27 cellular contexts compared by ENCODE assay signal in genomic region chr15:79675982-79676381, GRCh38.
DNase-seq lines count a peak whose midpoint lies in the region; ATAC-seq and TF ChIP-seq lines count a peak whose summit lies in the region.
"Had no signal": no experiment of that assay in that cellular context is flagged by ENCODE, and none has a peak within 500 bp of the region (broad histone marks: within the 10 kb centered on the region; RNA-seq: fewer than 3 reads in every experiment).

No MANE protein-coding gene starts in this region.

- no peaks in the 10 kb centered on the region for H3K36me3 ChIP-seq in BE2C
- no peaks in the 10 kb centered on the region for H3K36me3 ChIP-seq in osteoblast (ENCODE audit: insufficient read depth, low read length)
- H3K36me3 ChIP-seq: neural progenitor cell, right atrium auricular region had no signal

- peaks cover 8% of the 10 kb centered on the region; the same call in 1 of the 2 replicates for H3K27me3 Mint-ChIP-seq in H9 (ENCODE audit: low read depth)

- H2BK12ac ChIP-seq in H9 (ENCODE audit: insufficient read length, low read depth, low read length): no peak overlapping the region

- no peak overlapping the region for H2BK20ac ChIP-seq in H9 (ENCODE audit: low read depth, low read length, poor library complexity, severe bottlenecking)

- H4K91ac ChIP-seq in H9 (ENCODE audit: insufficient read length, low read depth, low read length): no peak overlapping the region

- no peaks in the 10 kb centered on the region; the same call in 1 of the 2 replicates for H3K27me3 ChIP-seq in BE2C
- no peaks in the 10 kb centered on the region for H3K27me3 ChIP-seq in H9 (ENCODE audit: insufficient read depth, low read length)
- H3K27me3 ChIP-seq in osteoblast (ENCODE audit: insufficient read depth, low read length): no peaks in the 10 kb centered on the region
- H3K27me3 ChIP-seq: neural progenitor cell, right atrium auricular region, testis had no signal

- H3T11ph ChIP-seq in H9 (ENCODE audit: low read length): no peak overlapping the region

- H3K18ac ChIP-seq in H9 (ENCODE audit: insufficient read length, low read depth, low read length): no peak overlapping the region

- H3K4ac ChIP-seq in H9 (ENCODE audit: low read depth, low read length): no peak overlapping the region

- H3K79me1 ChIP-seq in H9 (ENCODE audit: insufficient read depth, low read depth, low read length, poor library complexity, severe bottlenecking): no peaks in the 10 kb centered on the region

- no peak overlapping the region; a peak in 1 of 7 replicates for H3K27ac Mint-ChIP-seq in H9
- H3K27ac Mint-ChIP-seq: activated naive CD8-positive, alpha-beta T cell; stimulated activated naive CD8-positive, alpha-beta T cell treated with anti-CD3 and anti-CD28 coated beads, Interleukin-15, Interleukin-2, amounts not matched to agents 100 ng/mL and 50 ng/mL, for 24 hours had no signal

- H3K4me1 ChIP-seq in BE2C: no peaks in the 10 kb centered on the region
- H3K4me1 ChIP-seq in H9 (ENCODE audit: insufficient read depth, low read length): peaks cover 5% of the 10 kb centered on the region; the same call in 1 of the 2 replicates
- H3K4me1 ChIP-seq in osteoblast (ENCODE audit: insufficient read depth, low read length): peaks cover 38% of the 10 kb centered on the region
- H3K4me1 ChIP-seq: right atrium auricular region, testis had no signal

- H4K20me1 ChIP-seq in H9 (ENCODE audit: control insufficient read depth, insufficient read depth, insufficient read length) (no peaks in the 10 kb centered on the region), osteoblast (ENCODE audit: insufficient read depth, low read length) (no peaks in the 10 kb centered on the region)

- no CpG with 5 or more reads among the region's 5 CpGs for WGBS in H9 (ENCODE audit: extremely low coverage, insufficient read length, low lambda C conversion rate)

- no peak overlapping the region for H3K4me3 ChIP-seq in BE2C (ENCODE audit: low read depth, low read length)
- H3K4me3 ChIP-seq in choroid plexus epithelial cell (ENCODE audit: low read depth, low read length): no peak overlapping the region
- H3K4me3 ChIP-seq in osteoblast (ENCODE audit: insufficient read depth, low read length): no peak overlapping the region
- H3K4me3 ChIP-seq: neural progenitor cell, right atrium auricular region, testis had no signal

- peaks cover 0 to 3% of the 10 kb centered on the region in 2 experiments; a peak in 1 of 5 replicates for H3K9me3 Mint-ChIP-seq in H9
- H3K9me3 Mint-ChIP-seq: neural progenitor cell; stimulated activated naive CD8-positive, alpha-beta T cell treated with anti-CD3 and anti-CD28 coated beads, Interleukin-15, Interleukin-2, amounts not matched to agents 100 ng/mL and 50 ng/mL, for 24 hours had no signal

- H4K8ac ChIP-seq in H9 (replicated peaks; ENCODE audit: insufficient read length, low read depth, low read length): no peak overlapping the region

- H3K27ac ChIP-seq in H9 (ENCODE audit: insufficient read length, low read depth, low read length): no peak overlapping the region
- H3K27ac ChIP-seq in osteoblast (ENCODE audit: low read depth, low read length): no peak overlapping the region
- H3K27ac ChIP-seq: epithelial cell of prostate, neural progenitor cell, right atrium auricular region, testis had no signal

- no peak for ATAC-seq in GM19463 (IDR thresholded peaks at IDR 0.05; ENCODE audit: unreplicated experiment)
- no peak for ATAC-seq in HG02885 (IDR thresholded peaks at IDR 0.05; ENCODE audit: poor library complexity, unreplicated experiment)
- ATAC-seq: Panc1 had no signal

- H3K14ac ChIP-seq in H9 (ENCODE audit: insufficient read depth, low read length): no peak overlapping the region

- H4K5ac ChIP-seq in H9 (ENCODE audit: insufficient read length, low read depth, low read length): no peak overlapping the region

- no peak overlapping the region for H3K56ac ChIP-seq in H9 (ENCODE audit: insufficient read length, low read depth, low read length)

- no peak overlapping the region for H2AFZ ChIP-seq in H9 (ENCODE audit: low read length)
- H2AFZ ChIP-seq in osteoblast (ENCODE audit: low read length): peak overlapping the region; percentile 45
- H2AFZ ChIP-seq: neural progenitor cell had no signal

- no peak overlapping the region for H3K9ac ChIP-seq in H9 (ENCODE audit: extremely low read depth, insufficient read length, low read length)
- H3K9ac ChIP-seq: neural progenitor cell had no signal

- H3K4me3 Mint-ChIP-seq in H9: no peak overlapping the region
- H3K4me3 Mint-ChIP-seq: activated naive CD8-positive, alpha-beta T cell; neural progenitor cell; stimulated activated naive CD8-positive, alpha-beta T cell treated with anti-CD3 and anti-CD28 coated beads, Interleukin-15, Interleukin-2, amounts not matched to agents 100 ng/mL and 50 ng/mL, for 24 hours had no signal

- no peak overlapping the region for H2BK5ac ChIP-seq in H9 (ENCODE audit: insufficient read length, low read length)

- H3K36me3 Mint-ChIP-seq in H9 (ENCODE audit: insufficient read depth in 1 of 3, low read depth in 3 of 3): peaks cover 0 to 3% (median 0%) of the 10 kb centered on the region in 3 experiments; a peak in 3 of 7 replicates
- H3K36me3 Mint-ChIP-seq: activated naive CD8-positive, alpha-beta T cell; neural progenitor cell had no signal

- peak; percentile 18; the same call in 1 of the 2 replicates for TF ChIP-seq CTCF in BE2C (IDR thresholded peaks at IDR 0.05; ENCODE audit: low read depth, low read length)
- peak; percentile 44; the same call in 1 of the 3 replicates for TF ChIP-seq CTCF in H9 (conservative IDR thresholded peaks at IDR 0.05)
- TF ChIP-seq CTCF in choroid plexus epithelial cell (conservative IDR thresholded peaks at IDR 0.05; ENCODE audit: low read depth, low read length): peak; percentile 16
- TF ChIP-seq CTCF in osteoblast (IDR thresholded peaks at IDR 0.05; ENCODE audit: extremely low read depth, low read depth, low read length): peak; percentile 23

- peaks cover 45 to 57% of the 10 kb centered on the region in 2 experiments for H3K4me1 Mint-ChIP-seq in H9

- DNase-seq in BE2C (no peak), H9 (no peak), choroid plexus epithelial cell (ENCODE audit: low read depth) (no peak), osteoblast (ENCODE audit: insufficient read length, low spot score, missing footprints) (no peak), NCI-H510A treated with DMSO at 0.1 percent for 48 hours (lab: John Stamatoyannopoulos, UW) (no peak)
- DNase-seq in activated CD4-positive, CD25-positive, alpha-beta regulatory T cell treated with anti-CD3 and anti-CD28 coated beads, Interleukin-2, amount 50 U/mL, for 72 hours: no peak
- DNase-seq: activated CD4-positive, alpha-beta T cell treated with anti-CD3 and anti-CD28 coated beads for 4 hours; activated effector memory CD4-positive, alpha-beta T cell treated with anti-CD3 and anti-CD28 coated beads, Interleukin-2, amount 50 U/mL, for 16 hours; activated T-cell treated with anti-CD3 and anti-CD28 coated beads for 4 hours; anterior cingulate cortex; effector CD4-positive, alpha-beta T cell; HCEC 1CT; NCI-H1417; NCI-H2081; NCI-H2227 treated with DMSO at 0.1 percent for 48 hours; NCI-H526 treated with DMSO at 0.1 percent for 48 hours; SHP77; stimulated activated CD4-positive, alpha-beta T cell treated with anti-CD3 and anti-CD28 coated beads, Interleukin-2, amount 100 ng/mL, for 24 hours; testis had no signal

- no peak overlapping the region for H2BK120ac ChIP-seq in H9 (ENCODE audit: low read depth, low read length, poor library complexity, severe bottlenecking)

- H3K23me2 ChIP-seq in H9 (ENCODE audit: insufficient read length, low read depth, low read length, poor library complexity, severe bottlenecking): no peaks in the 10 kb centered on the region

- H3K79me2 ChIP-seq in H9 (ENCODE audit: insufficient read depth, low read length) (no peaks in the 10 kb centered on the region), osteoblast (ENCODE audit: insufficient read depth, low read length) (no peaks in the 10 kb centered on the region)

- H3K9me3 ChIP-seq in BE2C (no peaks in the 10 kb centered on the region), H9 (ENCODE audit: control insufficient read depth, low read depth, low read length) (no peaks in the 10 kb centered on the region), osteoblast (ENCODE audit: low read depth, low read length) (no peaks in the 10 kb centered on the region)
- H3K9me3 ChIP-seq: right atrium auricular region, testis had no signal

- H3K23ac ChIP-seq in H9 (ENCODE audit: insufficient read length, low read depth, low read length): no peak overlapping the region

- no peak overlapping the region for H2BK15ac ChIP-seq in H9 (ENCODE audit: low read depth, low read length)

- no peak overlapping the region for H2AK5ac ChIP-seq in H9 (ENCODE audit: insufficient read length, low read length)

- H3K4me2 ChIP-seq in H9 (ENCODE audit: insufficient read depth, insufficient read length, low read length) (no peak overlapping the region), osteoblast (ENCODE audit: insufficient read depth, low read length) (no peak overlapping the region)
- H3K4me2 ChIP-seq: neural progenitor cell had no signal
